1 cellular context compared by ENCODE assay signal in the genomic region with DNA sequence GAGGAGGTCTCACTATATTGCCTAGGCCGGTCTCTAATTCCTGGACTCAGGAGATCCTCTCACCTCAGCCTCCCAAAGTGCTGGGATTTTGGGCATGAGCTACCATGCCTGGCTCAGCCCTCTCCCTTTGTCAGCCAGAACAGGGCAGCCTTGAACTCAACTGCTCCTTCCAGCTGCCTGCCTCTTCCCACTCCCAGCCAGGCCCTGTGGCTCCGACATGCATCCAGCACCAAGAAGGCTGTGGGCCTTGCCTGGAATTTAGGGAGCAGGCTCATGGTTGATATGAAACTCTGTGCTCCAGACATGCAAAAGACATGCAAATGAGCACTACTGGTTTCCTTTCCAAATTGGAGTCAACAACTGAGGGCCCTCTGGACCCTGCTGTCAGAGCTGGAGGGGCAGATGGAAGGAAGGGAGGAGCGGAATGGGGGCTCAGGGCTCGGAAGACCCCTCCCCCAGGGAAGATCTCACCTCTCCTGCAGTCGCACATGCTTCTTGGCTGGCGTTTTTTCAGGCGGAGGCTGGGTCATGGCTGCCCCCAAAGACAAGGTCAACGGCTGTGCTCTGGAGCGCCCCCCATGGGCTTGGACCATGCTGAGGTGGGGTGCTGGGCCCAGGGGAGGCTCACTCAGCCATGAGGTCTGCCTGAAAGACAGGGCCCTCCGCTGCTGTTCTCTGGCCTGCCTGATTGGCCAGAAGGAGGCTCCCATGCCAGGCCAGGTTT.
TF ChIP-seq lines count a peak whose summit lies in the region.

No MANE protein-coding gene starts in this region.

TF ChIP-seq in HCT116, 20 proteins besides CTCF, POLR2A, EP300 and RAD21 (continued from another document):
- TF ChIP-seq MAX (IDR thresholded peaks at IDR 0.05) (no peak), POLR2AphosphoS5 (IDR thresholded peaks at IDR 0.05; ENCODE audit: low read depth, low read length) (no peak), FOSL1 (IDR thresholded peaks at IDR 0.05; ENCODE audit: low read depth) (no peak), SIN3A (IDR thresholded peaks at IDR 0.05; ENCODE audit: low read depth) (no peak), ELF1 (IDR thresholded peaks at IDR 0.05; ENCODE audit: borderline replicate concordance, low read depth) (no peak), REST (IDR thresholded peaks at IDR 0.05; ENCODE audit: low read depth) (no peak), SRF (IDR thresholded peaks at IDR 0.05; ENCODE audit: low read depth) (no peak)
